12 cellular contexts compared by ENCODE assay signal in the genomic region with DNA sequence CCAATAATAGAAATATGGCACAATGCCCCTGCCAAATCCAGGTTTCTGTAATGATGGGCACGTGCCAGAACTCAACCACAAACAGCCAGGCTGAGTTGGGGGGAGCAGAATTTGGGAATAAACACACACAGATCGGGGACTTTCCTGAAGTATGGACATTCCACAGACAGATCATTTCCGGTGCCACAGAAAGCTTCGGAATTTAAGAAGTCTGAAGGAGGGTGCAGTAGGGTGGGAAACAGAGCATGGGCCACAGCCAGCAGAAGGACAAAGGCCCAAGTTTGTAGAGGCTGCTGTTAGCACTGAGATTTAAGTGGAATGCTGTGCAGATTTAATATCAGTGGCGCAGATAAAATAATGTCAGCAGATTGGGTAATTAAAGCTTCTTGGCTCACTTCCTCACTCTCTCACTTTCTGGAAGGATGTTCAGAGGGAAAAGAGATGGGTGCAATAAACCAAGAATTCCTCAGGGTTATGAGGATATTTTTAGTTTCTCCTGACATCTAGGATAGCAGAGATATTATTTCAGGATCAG.
A peak's percentile ranks its signal among the peaks of the same experiment; 100 is the strongest.
DNase-seq lines count a peak whose midpoint lies in the region; TF ChIP-seq lines count a peak whose summit lies in the region.
"Had no signal": no experiment of that assay in that cellular context is flagged by ENCODE, and none has a peak within 500 bp of the region (broad histone marks: within the 10 kb centered on the region; RNA-seq: fewer than 3 reads in every experiment).

No MANE protein-coding gene starts in this region.

- H3K27me3 ChIP-seq in tibial artery (no peaks in the 10 kb centered on the region), tibial nerve (no peaks in the 10 kb centered on the region)

- intact Hi-C loops in tibial artery (cut with DNase I; ENCODE audit: low total_unique reads): no loop called here

- DNase-seq in HFF-Myc (ENCODE audit: extremely low read depth, low read depth): peak; percentile 51
- peak; percentile 63 for DNase-seq in amniotic stem cell (lab: John Stamatoyannopoulos, UW)
- DNase-seq in iris pigment epithelial cell (ENCODE audit: low read depth): peak; percentile 74
- DNase-seq in tibial artery: no peak
- no peak for DNase-seq in tibial nerve (ENCODE audit: low spot score in 2 of 2)
- DNase-seq in T-helper 2 cell treated with Interferon-gamma antibody and Interleukin-4, amounts not matched to agents 5 μg/mL and 100 μg/mL, for 36 hours (ENCODE audit: low spot score): no peak
- DNase-seq in NCI-H526 (lab: John Stamatoyannopoulos, UW): no peak
- DNase-seq: dorsolateral prefrontal cortex; KBM-7; SHP77; stimulated activated CD4-positive, alpha-beta T cell treated with anti-CD3 and anti-CD28 coated beads, Interleukin-4, amount 100 ng/mL, for 24 hours had no signal

- H3K4me3 Mint-ChIP-seq in T-helper 2 cell treated with Interferon-gamma antibody and Interleukin-4, amounts not matched to agents 5 μg/mL and 100 μg/mL, for 36 hours: no peak overlapping the region

- TF ChIP-seq EP300 in tibial nerve (IDR thresholded peaks at IDR 0.05): peak in 1 of 2 donors; percentile 11

- H3K27me3 Mint-ChIP-seq in T-helper 2 cell treated with Interferon-gamma antibody and Interleukin-4, amounts not matched to agents 5 μg/mL and 100 μg/mL, for 36 hours (ENCODE audit: low read depth): peaks cover 3% of the 10 kb centered on the region

- no peaks in the 10 kb centered on the region for H3K4me1 Mint-ChIP-seq in T-helper 2 cell treated with Interferon-gamma antibody and Interleukin-4, amounts not matched to agents 5 μg/mL and 100 μg/mL, for 36 hours (ENCODE audit: low read depth)

- H3K4me3 ChIP-seq in HFF-Myc (replicated peaks; ENCODE audit: low read depth, low read length): no peak overlapping the region
- H3K4me3 ChIP-seq in tibial artery: no peak overlapping the region
- no peak overlapping the region for H3K4me3 ChIP-seq in tibial nerve
- H3K4me3 ChIP-seq: dorsolateral prefrontal cortex had no signal

- TF ChIP-seq CTCF in HFF-Myc (IDR thresholded peaks at IDR 0.05; ENCODE audit: low read depth, low read length, missing control alignments) (no peak), tibial artery (IDR thresholded peaks at IDR 0.05) (no peak), tibial nerve (IDR thresholded peaks at IDR 0.05) (no peak)

- H3K4me1 ChIP-seq in tibial artery: peaks cover 0 to 56% (median 34%) of the 10 kb centered on the region in 4 donors
- peaks cover 0 to 14% (median 7%) of the 10 kb centered on the region in 4 donors for H3K4me1 ChIP-seq in tibial nerve

- no peak for TF ChIP-seq POLR2A in tibial nerve (IDR thresholded peaks at IDR 0.05)

- H3K27ac ChIP-seq in tibial artery (peak overlapping the region; percentile 77 to 84), tibial nerve (peak overlapping the region in 1 of 4 donors; percentile 28)
- H3K27ac ChIP-seq: dorsolateral prefrontal cortex had no signal

- no peaks in the 10 kb centered on the region for H3K36me3 Mint-ChIP-seq in T-helper 2 cell treated with Interferon-gamma antibody and Interleukin-4, amounts not matched to agents 5 μg/mL and 100 μg/mL, for 36 hours (ENCODE audit: low read depth)

- no peaks in the 10 kb centered on the region for H3K36me3 ChIP-seq in tibial artery
- H3K36me3 ChIP-seq in tibial nerve: no peaks in the 10 kb centered on the region

- no peaks in the 10 kb centered on the region for H3K9me3 Mint-ChIP-seq in T-helper 2 cell treated with Interferon-gamma antibody and Interleukin-4, amounts not matched to agents 5 μg/mL and 100 μg/mL, for 36 hours
- H3K9me3 Mint-ChIP-seq: activated T-helper 2 cell treated with anti-CD3 and anti-CD28 coated beads, Interferon-gamma antibody, Interleukin-2, Interleukin-4, amounts not matched to agents 10 μg/mL and 5 μg/mL and 100 μg/mL, durations not matched to agents 14 hours and 24 hours and 36 hours had no signal

- no peak overlapping the region for H3K27ac Mint-ChIP-seq in T-helper 2 cell treated with Interferon-gamma antibody and Interleukin-4, amounts not matched to agents 5 μg/mL and 100 μg/mL, for 36 hours
- H3K27ac Mint-ChIP-seq: activated T-helper 2 cell treated with anti-CD3 and anti-CD28 coated beads, Interferon-gamma antibody, Interleukin-2, Interleukin-4, amounts not matched to agents 10 μg/mL and 5 μg/mL and 100 μg/mL, durations not matched to agents 14 hours and 24 hours and 36 hours had no signal

- WGBS in tibial nerve, 2 donors: 19 to 20% methylated on average over 5 of the region's 5 CpGs

- H3K9me3 ChIP-seq in tibial artery (no peaks in the 10 kb centered on the region), tibial nerve (no peaks in the 10 kb centered on the region)

Comparison
In these comparisons a context has a peak if more than half of its experiments do, and no peak if none do; other contexts are left out.
1. DNase-seq: peak in HFF-Myc (single experiment), amniotic stem cell (single experiment) and iris pigment epithelial cell (single experiment); none in tibial artery (0 of 2), tibial nerve (0 of 2), T-helper 2 cell treated with Interferon-gamma antibody and Interleukin-4, amounts not matched to agents 5 μg/mL and 100 μg/mL, for 36 hours (single experiment) and NCI-H526 (0 of 2).